In the genomic region with DNA sequence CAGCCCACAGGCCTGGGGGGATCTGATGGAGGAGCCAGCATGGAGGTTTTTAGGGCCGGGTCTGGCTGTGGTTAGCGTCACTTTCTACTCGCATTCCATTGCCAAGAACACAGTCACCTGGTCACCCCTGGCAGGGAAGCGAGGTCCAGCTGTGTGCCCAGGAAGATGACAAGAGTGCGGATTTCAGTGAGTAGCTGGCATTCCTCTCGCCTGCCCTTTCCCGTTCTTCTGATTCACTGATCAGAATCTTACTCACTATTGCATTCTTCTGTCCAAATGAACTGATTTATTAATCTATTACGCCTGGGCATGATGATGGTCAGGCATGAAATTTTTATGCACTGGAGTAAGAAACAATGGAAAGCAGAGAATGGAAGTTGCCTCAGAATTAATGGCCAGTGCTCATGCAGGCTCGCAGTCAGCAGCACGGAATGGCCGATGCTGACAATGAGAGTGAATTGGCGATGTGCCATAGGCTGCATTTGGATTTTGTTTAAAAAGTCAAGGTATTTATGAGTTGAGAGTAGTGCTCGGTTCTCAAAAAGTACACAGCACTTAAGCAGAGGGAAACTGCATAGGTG, we compare ENCODE assay signal across 1 cellular context.
TF ChIP-seq lines count a peak whose summit lies in the region.

No MANE protein-coding gene starts in this region.

TF ChIP-seq in SK-N-SH treated with all-trans-retinoic acid at 6 μM for 48 hours, 23 proteins besides CTCF, POLR2A, EP300 and RAD21 (continued from another document):
- TF ChIP-seq, protein P1, sequence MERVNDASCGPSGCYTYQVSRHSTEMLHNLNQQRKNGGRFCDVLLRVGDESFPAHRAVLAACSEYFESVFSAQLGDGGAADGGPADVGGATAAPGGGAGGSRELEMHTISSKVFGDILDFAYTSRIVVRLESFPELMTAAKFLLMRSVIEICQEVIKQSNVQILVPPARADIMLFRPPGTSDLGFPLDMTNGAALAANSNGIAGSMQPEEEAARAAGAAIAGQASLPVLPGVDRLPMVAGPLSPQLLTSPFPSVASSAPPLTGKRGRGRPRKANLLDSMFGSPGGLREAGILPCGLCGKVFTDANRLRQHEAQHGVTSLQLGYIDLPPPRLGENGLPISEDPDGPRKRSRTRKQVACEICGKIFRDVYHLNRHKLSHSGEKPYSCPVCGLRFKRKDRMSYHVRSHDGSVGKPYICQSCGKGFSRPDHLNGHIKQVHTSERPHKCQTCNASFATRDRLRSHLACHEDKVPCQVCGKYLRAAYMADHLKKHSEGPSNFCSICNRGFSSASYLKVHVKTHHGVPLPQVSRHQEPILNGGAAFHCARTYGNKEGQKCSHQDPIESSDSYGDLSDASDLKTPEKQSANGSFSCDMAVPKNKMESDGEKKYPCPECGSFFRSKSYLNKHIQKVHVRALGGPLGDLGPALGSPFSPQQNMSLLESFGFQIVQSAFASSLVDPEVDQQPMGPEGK (CRISPR knock-in tag; IDR thresholded peaks at IDR 0.05; ENCODE audit: borderline replicate concordance) = peak; percentile 69
TF ChIP-seq in SK-N-SH treated with all-trans-retinoic acid at 6 μM for 48 hours: peak in this region for 6.
